ENCODE assay signal across 1 cellular context in the genomic region with DNA sequence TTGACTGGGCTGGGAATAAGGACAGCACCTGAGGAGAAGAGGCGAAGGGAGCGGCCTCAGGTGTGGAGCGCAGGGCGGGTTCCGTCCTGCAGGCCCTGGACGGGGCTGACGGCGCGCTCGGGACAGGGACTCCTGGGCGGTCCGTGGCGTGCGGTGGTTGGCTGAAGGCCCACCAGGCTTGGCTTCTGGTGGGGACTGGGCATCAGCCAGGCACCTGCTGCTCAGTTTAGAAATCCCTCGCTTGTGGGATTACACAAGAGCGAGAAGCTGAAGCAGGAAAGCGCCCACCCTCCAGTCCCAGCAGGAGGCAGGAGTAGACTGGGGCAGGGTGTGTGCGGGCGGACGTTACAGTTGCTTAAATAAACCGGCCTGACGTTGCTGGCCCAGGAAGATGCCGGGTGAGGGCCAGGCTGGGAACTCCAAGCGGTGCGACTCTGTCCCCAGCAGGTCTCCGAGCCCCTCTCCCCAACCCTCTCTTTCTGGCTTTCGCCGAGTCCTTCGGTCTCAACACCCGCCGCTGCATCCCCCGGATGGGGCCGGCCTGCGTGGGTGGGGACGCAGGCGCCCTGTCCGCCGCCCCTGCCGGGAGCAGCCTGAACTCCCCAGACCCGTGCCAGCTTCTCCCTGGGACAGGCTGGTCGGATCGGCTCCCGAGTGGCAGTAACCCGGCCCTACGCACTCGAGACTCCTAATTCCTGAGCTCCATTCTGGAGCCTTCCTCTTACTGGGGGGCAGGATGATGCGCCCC.
TF ChIP-seq lines count a peak whose summit lies in the region.

No MANE protein-coding gene starts in this region.

TF ChIP-seq in K562, 482 proteins besides CTCF, POLR2A, EP300 and RAD21 (continued from another document and continues in another):
- no peak for TF ChIP-seq FOXK2 (conservative IDR thresholded peaks at IDR 0.05 in 1 of 2, IDR thresholded peaks at IDR 0.05 in 1 of 2; ENCODE audit: low read depth in 2 of 2)
- TF ChIP-seq ARNT (IDR thresholded peaks at IDR 0.05), result no peak
- no peak for TF ChIP-seq SPI1 (IDR thresholded peaks at IDR 0.05; ENCODE audit: borderline replicate concordance, low read depth, low read length)
- no peak for TF ChIP-seq RFX7 (CRISPR knock-in tag; IDR thresholded peaks at IDR 0.05)
- 0 out of 2 replicates have a peak, but pooled peaks have one; percentile 23 for TF ChIP-seq L3MBTL2 (IDR thresholded peaks at IDR 0.05)
- no peak for TF ChIP-seq NR2C1 (IDR thresholded peaks at IDR 0.05)
- no peak for TF ChIP-seq NR2C1 (tag; IDR thresholded peaks at IDR 0.05)
- no peak for TF ChIP-seq MAFG (tag; conservative IDR thresholded peaks at IDR 0.05)
- no peak for TF ChIP-seq ERF (CRISPR knock-in tag; IDR thresholded peaks at IDR 0.05)
- TF ChIP-seq, protein P1, sequence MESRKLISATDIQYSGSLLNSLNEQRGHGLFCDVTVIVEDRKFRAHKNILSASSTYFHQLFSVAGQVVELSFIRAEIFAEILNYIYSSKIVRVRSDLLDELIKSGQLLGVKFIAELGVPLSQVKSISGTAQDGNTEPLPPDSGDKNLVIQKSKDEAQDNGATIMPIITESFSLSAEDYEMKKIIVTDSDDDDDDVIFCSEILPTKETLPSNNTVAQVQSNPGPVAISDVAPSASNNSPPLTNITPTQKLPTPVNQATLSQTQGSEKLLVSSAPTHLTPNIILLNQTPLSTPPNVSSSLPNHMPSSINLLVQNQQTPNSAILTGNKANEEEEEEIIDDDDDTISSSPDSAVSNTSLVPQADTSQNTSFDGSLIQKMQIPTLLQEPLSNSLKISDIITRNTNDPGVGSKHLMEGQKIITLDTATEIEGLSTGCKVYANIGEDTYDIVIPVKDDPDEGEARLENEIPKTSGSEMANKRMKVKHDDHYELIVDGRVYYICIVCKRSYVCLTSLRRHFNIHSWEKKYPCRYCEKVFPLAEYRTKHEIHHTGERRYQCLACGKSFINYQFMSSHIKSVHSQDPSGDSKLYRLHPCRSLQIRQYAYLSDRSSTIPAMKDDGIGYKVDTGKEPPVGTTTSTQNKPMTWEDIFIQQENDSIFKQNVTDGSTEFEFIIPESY (CRISPR knock-in tag; IDR thresholded peaks at IDR 0.05), result no peak
- no peak for TF ChIP-seq STAT5A (IDR thresholded peaks at IDR 0.05; ENCODE audit: borderline replicate concordance, low read length)
- no peak for TF ChIP-seq MTF1 (CRISPR knock-in tag; IDR thresholded peaks at IDR 0.05; ENCODE audit: borderline replicate concordance)
- no peak for TF ChIP-seq ZC3H11A (IDR thresholded peaks at IDR 0.05; ENCODE audit: low read depth, low read length)
- TF ChIP-seq MGA (IDR thresholded peaks at IDR 0.05), result no peak
- TF ChIP-seq SMC3 (conservative IDR thresholded peaks at IDR 0.05; ENCODE audit: insufficient read depth, low read depth, low read length), result peak; percentile 9; the same call in 1 of the 2 replicates
- no peak for TF ChIP-seq ZNF124 (CRISPR knock-in tag; IDR thresholded peaks at IDR 0.05)
- TF ChIP-seq, protein P2, sequence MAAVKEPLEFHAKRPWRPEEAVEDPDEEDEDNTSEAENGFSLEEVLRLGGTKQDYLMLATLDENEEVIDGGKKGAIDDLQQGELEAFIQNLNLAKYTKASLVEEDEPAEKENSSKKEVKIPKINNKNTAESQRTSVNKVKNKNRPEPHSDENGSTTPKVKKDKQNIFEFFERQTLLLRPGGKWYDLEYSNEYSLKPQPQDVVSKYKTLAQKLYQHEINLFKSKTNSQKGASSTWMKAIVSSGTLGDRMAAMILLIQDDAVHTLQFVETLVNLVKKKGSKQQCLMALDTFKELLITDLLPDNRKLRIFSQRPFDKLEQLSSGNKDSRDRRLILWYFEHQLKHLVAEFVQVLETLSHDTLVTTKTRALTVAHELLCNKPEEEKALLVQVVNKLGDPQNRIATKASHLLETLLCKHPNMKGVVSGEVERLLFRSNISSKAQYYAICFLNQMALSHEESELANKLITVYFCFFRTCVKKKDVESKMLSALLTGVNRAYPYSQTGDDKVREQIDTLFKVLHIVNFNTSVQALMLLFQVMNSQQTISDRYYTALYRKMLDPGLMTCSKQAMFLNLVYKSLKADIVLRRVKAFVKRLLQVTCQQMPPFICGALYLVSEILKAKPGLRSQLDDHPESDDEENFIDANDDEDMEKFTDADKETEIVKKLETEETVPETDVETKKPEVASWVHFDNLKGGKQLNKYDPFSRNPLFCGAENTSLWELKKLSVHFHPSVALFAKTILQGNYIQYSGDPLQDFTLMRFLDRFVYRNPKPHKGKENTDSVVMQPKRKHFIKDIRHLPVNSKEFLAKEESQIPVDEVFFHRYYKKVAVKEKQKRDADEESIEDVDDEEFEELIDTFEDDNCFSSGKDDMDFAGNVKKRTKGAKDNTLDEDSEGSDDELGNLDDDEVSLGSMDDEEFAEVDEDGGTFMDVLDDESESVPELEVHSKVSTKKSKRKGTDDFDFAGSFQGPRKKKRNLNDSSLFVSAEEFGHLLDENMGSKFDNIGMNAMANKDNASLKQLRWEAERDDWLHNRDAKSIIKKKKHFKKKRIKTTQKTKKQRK (IDR thresholded peaks at IDR 0.05; ENCODE audit: borderline replicate concordance, low read depth, low read length), result no peak
- no peak for TF ChIP-seq HDAC8 (tag; IDR thresholded peaks at IDR 0.05)
- TF ChIP-seq CC2D1A (IDR thresholded peaks at IDR 0.05), result peak; percentile 41; the same call in 1 of the 2 replicates
- no peak for TF ChIP-seq GATAD2B (IDR thresholded peaks at IDR 0.05; ENCODE audit: borderline replicate concordance)
- TF ChIP-seq MCM5 (IDR thresholded peaks at IDR 0.05; ENCODE audit: low read depth), result no peak
- no peak for TF ChIP-seq HNRNPLL (IDR thresholded peaks at IDR 0.05; ENCODE audit: low read depth, low read length, poor library complexity, severe bottlenecking)
- no peak for TF ChIP-seq DACH1 (IDR thresholded peaks at IDR 0.05; ENCODE audit: partially characterized antibody)
- no peak for TF ChIP-seq CREBBP (IDR thresholded peaks at IDR 0.05; ENCODE audit: low read depth, low read length)
- no peak for TF ChIP-seq SRSF9 (IDR thresholded peaks at IDR 0.05; ENCODE audit: borderline replicate concordance, low read depth, low read length)
- no peak for TF ChIP-seq CAMTA2 (CRISPR knock-in tag; conservative IDR thresholded peaks at IDR 0.05)
- no peak for TF ChIP-seq JUNB (CRISPR knock-in tag; conservative IDR thresholded peaks at IDR 0.05)
- TF ChIP-seq, protein P3, sequence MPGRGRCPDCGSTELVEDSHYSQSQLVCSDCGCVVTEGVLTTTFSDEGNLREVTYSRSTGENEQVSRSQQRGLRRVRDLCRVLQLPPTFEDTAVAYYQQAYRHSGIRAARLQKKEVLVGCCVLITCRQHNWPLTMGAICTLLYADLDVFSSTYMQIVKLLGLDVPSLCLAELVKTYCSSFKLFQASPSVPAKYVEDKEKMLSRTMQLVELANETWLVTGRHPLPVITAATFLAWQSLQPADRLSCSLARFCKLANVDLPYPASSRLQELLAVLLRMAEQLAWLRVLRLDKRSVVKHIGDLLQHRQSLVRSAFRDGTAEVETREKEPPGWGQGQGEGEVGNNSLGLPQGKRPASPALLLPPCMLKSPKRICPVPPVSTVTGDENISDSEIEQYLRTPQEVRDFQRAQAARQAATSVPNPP (IDR thresholded peaks at IDR 0.05; ENCODE audit: borderline replicate concordance, insufficient read depth, insufficient read length), result no peak
- peak; percentile 11 for TF ChIP-seq ZBTB7A (IDR thresholded peaks at IDR 0.05; ENCODE audit: borderline replicate concordance, control insufficient read depth, low read depth, low read length)
